Comparison of ENCODE assay signal across 22 cellular contexts in the genomic region with DNA sequence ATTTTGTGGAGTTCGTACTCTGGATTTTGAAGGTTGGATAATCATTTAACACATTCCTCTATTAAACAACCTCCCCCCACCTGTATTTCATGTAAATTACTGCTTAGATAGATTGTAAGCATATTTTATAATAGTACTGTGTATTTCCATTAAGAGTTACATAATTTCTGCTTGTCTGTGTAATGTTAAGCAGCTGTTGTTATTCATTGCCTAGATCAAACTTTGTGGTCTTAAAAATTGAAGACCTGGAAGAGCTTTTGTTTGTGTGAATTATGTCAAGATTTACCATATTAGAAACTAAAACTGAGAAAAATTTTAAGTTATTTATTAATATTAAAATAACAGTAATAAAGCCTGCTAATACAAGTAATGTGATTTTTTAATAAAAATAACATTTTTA.
"Had no signal": no experiment of that assay in that cellular context is flagged by ENCODE, and none has a peak within 500 bp of the region (broad histone marks: within the 10 kb centered on the region; RNA-seq: fewer than 3 reads in every experiment).

No MANE protein-coding gene starts in this region.

- DNase-seq: activated CD4-positive, alpha-beta memory T cell treated with anti-CD3 and anti-CD28 coated beads, Interleukin-2, amount 10 ng/mL, durations not matched to agents 7 days and 5 days; activated CD4-positive, alpha-beta T cell treated with anti-CD3 and anti-CD28 coated beads for 48 hours; activated effector memory CD4-positive, alpha-beta T cell treated with anti-CD3 and anti-CD28 coated beads, Interleukin-2, amount 50 U/mL, for 16 hours; activated naive CD4-positive, alpha-beta T cell treated with anti-CD3 and anti-CD28 coated beads, Interleukin-2, amount 50 U/mL, for 16 hours; activated T-cell treated with anti-CD3 and anti-CD28 coated beads for 4 hours; aorta; caudate nucleus; effector CD4-positive, alpha-beta T cell; erythroblast; foreskin melanocyte; hippocampal formation; left ventricle myocardium superior; mammary epithelial cell; nucleus accumbens; retina; stimulated activated CD4-positive, alpha-beta T cell treated with anti-CD3 and anti-CD28 coated beads, Interleukin-4, amount 100 ng/mL, for 4 hours; stimulated activated naive CD8-positive, alpha-beta T cell treated with anti-CD3 and anti-CD28 coated beads, Interleukin-15, Interleukin-2, amounts not matched to agents 100 U/mL and 50 U/mL, for 24 hours; substantia nigra; T1000; thyroid gland had no signal

- H3K9me3 Mint-ChIP-seq: activated CD4-positive, alpha-beta memory T cell treated with anti-CD3 and anti-CD28 coated beads, Interleukin-2, amount 10 ng/mL, durations not matched to agents 7 days and 5 days; dendritic cell treated with granulocyte-macrophage colony-stimulating factor and Interleukin-4, amounts not matched to agents 40 ng/mL and 50 ng/mL, for 4 days had no signal

- H3K9me3 ChIP-seq: thyroid gland had no signal

- H3K27me3 ChIP-seq: thyroid gland had no signal

- H3K4me3 Mint-ChIP-seq: activated CD4-positive, alpha-beta memory T cell treated with anti-CD3 and anti-CD28 coated beads, Interleukin-2, amount 10 ng/mL, durations not matched to agents 7 days and 5 days; dendritic cell treated with granulocyte-macrophage colony-stimulating factor and Interleukin-4, amounts not matched to agents 40 ng/mL and 50 ng/mL, for 4 days had no signal

- ATAC-seq: left ventricle myocardium superior; stimulated activated naive CD8-positive, alpha-beta T cell treated with anti-CD3 and anti-CD28 coated beads, Interleukin-15, Interleukin-2, amounts not matched to agents 100 U/mL and 50 U/mL, for 24 hours had no signal

- H3K27ac ChIP-seq: thyroid gland had no signal

- H3K27me3 Mint-ChIP-seq: activated CD4-positive, alpha-beta memory T cell treated with anti-CD3 and anti-CD28 coated beads, Interleukin-2, amount 10 ng/mL, durations not matched to agents 7 days and 5 days; brain; dendritic cell treated with granulocyte-macrophage colony-stimulating factor and Interleukin-4, amounts not matched to agents 40 ng/mL and 50 ng/mL, for 4 days had no signal

- H3K27ac Mint-ChIP-seq: activated CD4-positive, alpha-beta memory T cell treated with anti-CD3 and anti-CD28 coated beads, Interleukin-2, amount 10 ng/mL, durations not matched to agents 7 days and 5 days; dendritic cell treated with granulocyte-macrophage colony-stimulating factor and Interleukin-4, amounts not matched to agents 40 ng/mL and 50 ng/mL, for 4 days had no signal

- H3K36me3 ChIP-seq: thyroid gland had no signal

- H3K4me3 ChIP-seq: thyroid gland had no signal
